1 cellular context compared by ENCODE assay signal in the genomic region with DNA sequence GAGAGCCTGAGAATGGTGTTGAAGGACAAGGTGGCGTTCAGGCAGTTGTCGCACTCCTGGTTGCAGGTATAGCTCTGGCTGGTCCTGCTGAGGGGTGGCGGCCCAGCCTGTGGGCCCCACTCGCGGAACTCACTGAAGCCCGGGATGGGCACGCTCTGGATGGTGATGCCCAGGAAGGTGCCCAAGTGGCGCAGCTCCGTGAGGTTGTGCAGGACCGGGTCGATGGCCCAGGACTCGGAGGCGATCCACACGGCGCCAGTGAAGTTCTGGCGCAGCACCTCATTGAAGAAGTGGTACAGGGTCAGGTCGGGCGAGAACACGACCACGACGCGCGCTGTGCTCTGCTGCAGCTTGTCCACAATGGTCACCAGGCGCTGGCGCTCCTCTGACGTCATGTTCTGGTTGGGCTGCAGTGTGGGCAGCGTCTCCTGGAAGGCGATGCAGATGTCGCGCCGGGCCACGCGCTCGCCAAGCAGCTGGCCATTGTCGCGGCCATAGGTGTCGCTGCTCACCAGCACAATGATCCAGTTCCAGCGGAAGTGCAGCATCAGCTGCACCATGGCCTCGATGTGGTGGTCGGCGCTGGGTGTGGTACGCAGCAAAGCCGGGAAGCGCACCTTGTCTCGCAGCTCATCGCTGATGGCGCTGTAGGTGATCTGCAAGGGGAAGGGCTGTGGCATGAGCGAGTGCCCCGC.
TF ChIP-seq lines count a peak whose summit lies in the region.

No MANE protein-coding gene starts in this region.

TF ChIP-seq in HepG2, 621 proteins besides CTCF, POLR2A, EP300 and RAD21:
- TF ChIP-seq CREB1 (IDR thresholded peaks at IDR 0.05) = peak; percentile 87
- TF ChIP-seq CREB1 (CRISPR knock-in tag; IDR thresholded peaks at IDR 0.05) = no peak
- TF ChIP-seq ATF7 (IDR thresholded peaks at IDR 0.05) = peak; percentile 65
- no peak for TF ChIP-seq ATF7 (CRISPR knock-in tag; IDR thresholded peaks at IDR 0.05)
- TF ChIP-seq ADNP (CRISPR knock-in tag; IDR thresholded peaks at IDR 0.05) = no peak
- TF ChIP-seq BRCA1 (CRISPR knock-in tag; IDR thresholded peaks at IDR 0.05) = no peak
- TF ChIP-seq MYNN (CRISPR knock-in tag; IDR thresholded peaks at IDR 0.05; ENCODE audit: low read depth) = no peak
- TF ChIP-seq GATA4 (IDR thresholded peaks at IDR 0.05; ENCODE audit: borderline replicate concordance, low read depth) = no peak
- TF ChIP-seq, protein P1, sequence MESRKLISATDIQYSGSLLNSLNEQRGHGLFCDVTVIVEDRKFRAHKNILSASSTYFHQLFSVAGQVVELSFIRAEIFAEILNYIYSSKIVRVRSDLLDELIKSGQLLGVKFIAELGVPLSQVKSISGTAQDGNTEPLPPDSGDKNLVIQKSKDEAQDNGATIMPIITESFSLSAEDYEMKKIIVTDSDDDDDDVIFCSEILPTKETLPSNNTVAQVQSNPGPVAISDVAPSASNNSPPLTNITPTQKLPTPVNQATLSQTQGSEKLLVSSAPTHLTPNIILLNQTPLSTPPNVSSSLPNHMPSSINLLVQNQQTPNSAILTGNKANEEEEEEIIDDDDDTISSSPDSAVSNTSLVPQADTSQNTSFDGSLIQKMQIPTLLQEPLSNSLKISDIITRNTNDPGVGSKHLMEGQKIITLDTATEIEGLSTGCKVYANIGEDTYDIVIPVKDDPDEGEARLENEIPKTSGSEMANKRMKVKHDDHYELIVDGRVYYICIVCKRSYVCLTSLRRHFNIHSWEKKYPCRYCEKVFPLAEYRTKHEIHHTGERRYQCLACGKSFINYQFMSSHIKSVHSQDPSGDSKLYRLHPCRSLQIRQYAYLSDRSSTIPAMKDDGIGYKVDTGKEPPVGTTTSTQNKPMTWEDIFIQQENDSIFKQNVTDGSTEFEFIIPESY (CRISPR knock-in tag; IDR thresholded peaks at IDR 0.05) = peak; percentile 48; the same call in 1 of the 2 replicates
TF ChIP-seq in HepG2: peak in this region for 3.
